16 cellular contexts compared by ENCODE assay signal in the genomic region with DNA sequence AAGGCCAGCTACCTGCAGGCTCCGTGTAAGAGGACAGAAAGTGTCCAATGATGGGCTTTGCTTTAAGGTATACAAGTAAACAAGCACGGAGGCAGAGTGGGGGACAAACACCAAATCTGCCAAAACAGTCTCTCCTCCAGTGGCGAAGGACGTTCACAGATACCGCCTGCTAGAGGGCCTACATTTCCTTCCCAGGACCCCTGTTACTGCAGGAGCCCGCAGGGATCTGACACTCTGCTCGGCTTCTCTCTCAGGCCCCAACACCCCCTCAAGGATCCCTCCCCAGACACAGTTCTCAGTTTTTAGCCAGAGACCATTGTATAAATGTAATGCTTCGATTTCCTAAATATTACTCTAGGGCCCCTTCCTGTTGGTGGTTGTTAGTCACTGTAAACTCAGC. TPM values are rescaled to one million over a fixed set of nuclear protein-coding genes. Genes with fewer than 3 reads are reported as not detected.
DNase-seq lines count a peak whose midpoint lies in the region; ATAC-seq and TF ChIP-seq lines count a peak whose summit lies in the region.
"Had no signal": no experiment of that assay in that cellular context is flagged by ENCODE, and none has a peak within 500 bp of the region (broad histone marks: within the 10 kb centered on the region; RNA-seq: fewer than 3 reads in every experiment).

No MANE protein-coding gene starts in this region.

- H4K8ac ChIP-seq in trophoblast cell (ENCODE audit: low read depth, low read length) = no peak overlapping the region

- no peak overlapping the region for H2BK5ac ChIP-seq in trophoblast cell (ENCODE audit: low read depth, low read length, poor library complexity)

- no peaks in the 10 kb centered on the region for H4K20me1 ChIP-seq in GM23338 (replicated peaks; ENCODE audit: insufficient read depth)

- WGBS in trophoblast cell (ENCODE audit: extremely low coverage, insufficient coverage, insufficient read length) = no CpG with 5 or more reads among the region's 8 CpGs

- H2AFZ ChIP-seq in GM23338 (no peak overlapping the region), trophoblast cell (ENCODE audit: insufficient read depth, low read length, poor library complexity) (no peak overlapping the region)

- H3K27me3 Mint-ChIP-seq in GM23338 (ENCODE audit: insufficient read depth, low read depth, poor library complexity) = peaks cover 3% of the 10 kb centered on the region
- peaks cover 8% of the 10 kb centered on the region for H3K27me3 Mint-ChIP-seq in activated T-helper 1 cell treated with anti-CD3 and anti-CD28 coated beads, Interleukin-12 subunit alpha, Interleukin-12 subunit beta, Interleukin-2, Interleukin-4 antibody, amounts not matched to agents 30 ng/mL and 10 ng/mL and 1 ng/mL, durations not matched to agents 14 hours and 24 hours and 36 hours (ENCODE audit: insufficient read depth)

- H3K36me3 Mint-ChIP-seq in GM23338 (ENCODE audit: low read depth) = peaks cover 2% of the 10 kb centered on the region; the same call in 1 of the 3 replicates
- H3K36me3 Mint-ChIP-seq in activated T-helper 1 cell treated with anti-CD3 and anti-CD28 coated beads, Interleukin-12 subunit alpha, Interleukin-12 subunit beta, Interleukin-2, Interleukin-4 antibody, amounts not matched to agents 30 ng/mL and 10 ng/mL and 1 ng/mL, durations not matched to agents 14 hours and 24 hours and 36 hours (ENCODE audit: low read depth) = no peaks in the 10 kb centered on the region
- H3K36me3 Mint-ChIP-seq: CD14-positive monocyte had no signal

- no peaks in the 10 kb centered on the region for H3K9me2 ChIP-seq in GM23338 (ENCODE audit: insufficient read depth)

- H3K27me3 ChIP-seq in GM23338 (ENCODE audit: insufficient read depth) = no peaks in the 10 kb centered on the region
- no peaks in the 10 kb centered on the region for H3K27me3 ChIP-seq in iPS-20b (ENCODE audit: insufficient read depth, low read length)
- H3K27me3 ChIP-seq in trophoblast cell (ENCODE audit: insufficient read depth, low read length) = no peaks in the 10 kb centered on the region

- no peaks in the 10 kb centered on the region for H3K79me2 ChIP-seq in GM23338 (replicated peaks; ENCODE audit: insufficient read depth)
- no peaks in the 10 kb centered on the region for H3K79me2 ChIP-seq in trophoblast cell (ENCODE audit: control insufficient read depth, insufficient read depth, low read length, poor library complexity)

- no peak overlapping the region for H3K4me3 Mint-ChIP-seq in GM23338
- H3K4me3 Mint-ChIP-seq in activated T-helper 1 cell treated with anti-CD3 and anti-CD28 coated beads, Interleukin-12 subunit alpha, Interleukin-12 subunit beta, Interleukin-2, Interleukin-4 antibody, amounts not matched to agents 30 ng/mL and 10 ng/mL and 1 ng/mL, durations not matched to agents 14 hours and 24 hours and 36 hours = no peak overlapping the region
- H3K4me3 Mint-ChIP-seq: CD14-positive monocyte; CD8-positive, alpha-beta T cell had no signal

- no peaks in the 10 kb centered on the region for H3F3A ChIP-seq in GM23338 (replicated peaks; ENCODE audit: low read depth)

- no peak overlapping the region for H3K4ac ChIP-seq in trophoblast cell (ENCODE audit: low read depth, low read length)

- no peak overlapping the region for H2AK5ac ChIP-seq in trophoblast cell (ENCODE audit: low read length)

- ATAC-seq in GM23338 (peak; percentile 62), HG03108 (IDR thresholded peaks at IDR 0.05; ENCODE audit: unreplicated experiment) (no peak), sciatic nerve (no peak)
- ATAC-seq: CD8-positive, alpha-beta T cell; HCT116 had no signal

- H2BK120ac ChIP-seq in trophoblast cell (ENCODE audit: insufficient read depth, low read length, poor library complexity) = no peak overlapping the region

- peak overlapping the region; percentile 3 for H2BK12ac ChIP-seq in trophoblast cell (ENCODE audit: low read length)

- H3K9ac ChIP-seq in iPS-20b (ENCODE audit: low read depth, low read length) (peak overlapping the region; percentile 37; the same call in 1 of the 2 replicates), trophoblast cell (ENCODE audit: low read length) (no peak overlapping the region)

- no peak overlapping the region for H3K18ac ChIP-seq in trophoblast cell (ENCODE audit: low read length)

- DNase-seq in GM23338 (ENCODE audit: low spot score) (no peak), dermis blood vessel endothelial cell (peak; percentile 18), trophoblast cell (no peak), sciatic nerve (ENCODE audit: low spot score) (no peak), middle frontal gyrus (ENCODE audit: extremely low spot score, low spot score) (no peak)
- DNase-seq in activated T-helper 1 cell treated with anti-CD3 and anti-CD28 coated beads, Interleukin-12 subunit alpha, Interleukin-12 subunit beta, Interleukin-2, Interleukin-4 antibody, amounts not matched to agents 30 ng/mL and 10 ng/mL and 1 ng/mL, durations not matched to agents 14 hours and 24 hours and 36 hours (ENCODE audit: low spot score) = no peak
- DNase-seq: CD8-positive, alpha-beta T cell; COR-L47; DMS153; DMS79 treated with DMSO at 0.1 percent for 48 hours; EL had no signal

- H4K12ac ChIP-seq in trophoblast cell (ENCODE audit: low read depth, low read length) = no peak overlapping the region

- H3K27ac ChIP-seq in GM23338 (ENCODE audit: low read depth) = no peak overlapping the region; the same call in 1 of the 2 replicates
- H3K27ac ChIP-seq in iPS-20b (ENCODE audit: low read length) = no peak overlapping the region
- no peak overlapping the region for H3K27ac ChIP-seq in trophoblast cell (ENCODE audit: low read depth, low read length)
- H3K27ac ChIP-seq: 22Rv1 had no signal

- no peak for TF ChIP-seq CTCF in GM23338 (conservative IDR thresholded peaks at IDR 0.05; ENCODE audit: low read depth in 2 of 2)

- H3K36me3 ChIP-seq in GM23338 (ENCODE audit: insufficient read depth) (no peaks in the 10 kb centered on the region), iPS-20b (ENCODE audit: insufficient read depth, low read depth, low read length) (no peaks in the 10 kb centered on the region), trophoblast cell (ENCODE audit: control insufficient read depth in 1 of 2, insufficient read depth in 2 of 2, low read length in 2 of 2) (peaks cover 0 to 2% of the 10 kb centered on the region in 2 experiments)

- H3K9me3 ChIP-seq in iPS-20b (ENCODE audit: insufficient read depth, low read depth, low read length) (no peaks in the 10 kb centered on the region), trophoblast cell (ENCODE audit: insufficient read depth, low read depth, low read length) (no peaks in the 10 kb centered on the region)

- H3K23ac ChIP-seq in trophoblast cell (ENCODE audit: low read length) = no peak overlapping the region

- H3K4me2 ChIP-seq in GM23338 = no peak overlapping the region
- no peak overlapping the region for H3K4me2 ChIP-seq in trophoblast cell (ENCODE audit: low read length)

- H3K27ac Mint-ChIP-seq in GM23338 = peak overlapping the region; percentile 37
- H3K27ac Mint-ChIP-seq in activated T-helper 1 cell treated with anti-CD3 and anti-CD28 coated beads, Interleukin-12 subunit alpha, Interleukin-12 subunit beta, Interleukin-2, Interleukin-4 antibody, amounts not matched to agents 30 ng/mL and 10 ng/mL and 1 ng/mL, durations not matched to agents 14 hours and 24 hours and 36 hours = no peak overlapping the region
- H3K27ac Mint-ChIP-seq: CD14-positive monocyte; CD8-positive, alpha-beta T cell had no signal

- H3K14ac ChIP-seq in trophoblast cell (ENCODE audit: low read length) = no peak overlapping the region

- H4K91ac ChIP-seq in trophoblast cell (ENCODE audit: low read depth, low read length) = no peak overlapping the region

- H3K4me3 ChIP-seq in GM23338 = no peak overlapping the region
- H3K4me3 ChIP-seq in iPS-20b (ENCODE audit: low read length) = no peak overlapping the region
- H3K4me3 ChIP-seq in trophoblast cell (ENCODE audit: low read depth, low read length) = no peak overlapping the region

- peaks cover 2% of the 10 kb centered on the region for H3K79me1 ChIP-seq in trophoblast cell (ENCODE audit: low read length)

- H3K9me3 Mint-ChIP-seq in GM23338 = no peaks in the 10 kb centered on the region
- H3K9me3 Mint-ChIP-seq in activated T-helper 1 cell treated with anti-CD3 and anti-CD28 coated beads, Interleukin-12 subunit alpha, Interleukin-12 subunit beta, Interleukin-2, Interleukin-4 antibody, amounts not matched to agents 30 ng/mL and 10 ng/mL and 1 ng/mL, durations not matched to agents 14 hours and 24 hours and 36 hours = no peaks in the 10 kb centered on the region
- H3K9me3 Mint-ChIP-seq: CD8-positive, alpha-beta T cell had no signal

- intact Hi-C loops in sciatic nerve (cut with DNase I) = no loop called here
- intact Hi-C loops in activated T-helper 1 cell treated with anti-CD3 and anti-CD28 coated beads, Interleukin-12 subunit alpha, Interleukin-12 subunit beta, Interleukin-2, Interleukin-4 antibody, amounts not matched to agents 30 ng/mL and 10 ng/mL and 1 ng/mL, durations not matched to agents 14 hours and 24 hours and 36 hours (cut with micrococcal nuclease) = no loop called here

- peaks cover 28% of the 10 kb centered on the region for H3K4me1 Mint-ChIP-seq in GM23338
- no peaks in the 10 kb centered on the region for H3K4me1 Mint-ChIP-seq in activated T-helper 1 cell treated with anti-CD3 and anti-CD28 coated beads, Interleukin-12 subunit alpha, Interleukin-12 subunit beta, Interleukin-2, Interleukin-4 antibody, amounts not matched to agents 30 ng/mL and 10 ng/mL and 1 ng/mL, durations not matched to agents 14 hours and 24 hours and 36 hours (ENCODE audit: low read depth)

- H3K4me1 ChIP-seq in GM23338 (ENCODE audit: insufficient read depth) (peaks cover 23% of the 10 kb centered on the region), iPS-20b (ENCODE audit: insufficient read depth, low read length) (peaks cover 18% of the 10 kb centered on the region), trophoblast cell (ENCODE audit: control insufficient read depth in 1 of 2, insufficient read depth in 2 of 2, low read length in 2 of 2) (peaks cover 5% of the 10 kb centered on the region in 2 experiments)

RNA-seq across cellular contexts. Expression of a gene that starts 46.0 kb away (rescaled TPM):
- total RNA-seq in GM23338 (2014; rRNA removed; shearing (Covaris generic)) = 39.1 and 45.9 TPM in 2 replicates
- polyA plus RNA-seq in GM23338 (2016; fragmentation: Nextera tagmentation; extraction: Ambion mirVana) = 20.8 and 23.2 TPM in 2 replicates
- 76.7 and 79.0 TPM in 2 replicates for total RNA-seq in dermis blood vessel endothelial cell
- 44.1 and 47.0 TPM in 2 replicates for polyA plus RNA-seq in trophoblast cell (2013)
- total RNA-seq in sciatic nerve = 96.5 TPM
- 46.0 and 48.7 TPM in 2 replicates for total RNA-seq in activated T-helper 1 cell treated with anti-CD3 and anti-CD28 coated beads, Interleukin-12 subunit alpha, Interleukin-12 subunit beta, Interleukin-2, Interleukin-4 antibody, amounts not matched to agents 30 ng/mL and 10 ng/mL and 1 ng/mL, durations not matched to agents 14 hours and 24 hours and 36 hours
